Comparison of ENCODE assay signal across 8 cellular contexts in genomic region chr1:205631727-205632373, GRCh38. TPM values are rescaled to one million over a fixed set of nuclear protein-coding genes. Genes with fewer than 3 reads are reported as not detected.
DNase-seq lines count a peak whose midpoint lies in the region; ATAC-seq and TF ChIP-seq lines count a peak whose summit lies in the region.

Gene ELK4, minus strand, starts transcription at chr1:205632011. Its CDS starts 8,129 bp downstream, at chr1:205623882.

- WGBS in esophagus, 2 donors, result 0 to 1% methylated on average over 56 to 82 of the region's 82 CpGs

- peak within 1 kb of the TSS; percentile 81 for H2AFZ ChIP-seq in PC-9

- peaks cover 22% of the 10 kb centered on the region for H3K4me1 ChIP-seq in PC-9 (replicated peaks; ENCODE audit: insufficient read depth)
- no peaks in the 10 kb centered on the region for H3K4me1 ChIP-seq in esophagus (ENCODE audit: control insufficient read depth in 2 of 2, insufficient read depth in 2 of 2, low read length in 1 of 2)
- H3K4me1 ChIP-seq in muscle layer of colon (ENCODE audit: insufficient read depth, low read length), result peaks cover 23% of the 10 kb centered on the region

- H3K9me3 ChIP-seq in PC-9 (ENCODE audit: insufficient read depth, low read depth) (no peaks in the 10 kb centered on the region), esophagus (ENCODE audit: control insufficient read depth in 2 of 2, insufficient read depth in 1 of 2, low read depth in 1 of 2, low read length in 1 of 2) (no peaks in the 10 kb centered on the region), muscle layer of colon (ENCODE audit: low read length) (no peaks in the 10 kb centered on the region)

- H3K27ac ChIP-seq in PC-9 (peak within 1 kb of the TSS; percentile 84), esophagus (ENCODE audit: low read depth in 2 of 2, low read length in 1 of 2) (peak within 1 kb of the TSS; percentile 97 to 98), muscle layer of colon (ENCODE audit: low read depth, low read length) (peak within 1 kb of the TSS; percentile 84)

- CTCF ChIA-PET in PC-9 (lab: Charles Lee), result interaction anchor here (0.6 to 1.1 kb wide), 7 partner anchors 24 to 244 kb away, joined by 3 to 14 read pairs (median 3); no protein-coding TSS in a partner anchor

- H3K36me3 Mint-ChIP-seq in activated T-cell treated with anti-CD3 and anti-CD28 coated beads, Interleukin-2, amount 50 U/mL, for 24 hours (ENCODE audit: low read depth), result peaks cover 33% of the 10 kb centered on the region

- peak; percentile 63 for TF ChIP-seq CTCF in PC-9 (conservative IDR thresholded peaks at IDR 0.05)

- H3K36me3 ChIP-seq in PC-9 (ENCODE audit: low read depth), result peaks cover 5% of the 10 kb centered on the region; the same call in 1 of the 2 replicates
- H3K36me3 ChIP-seq in esophagus (ENCODE audit: control insufficient read depth in 2 of 2, insufficient read depth in 2 of 2, low read length in 1 of 2), result no peaks in the 10 kb centered on the region
- no peaks in the 10 kb centered on the region for H3K36me3 ChIP-seq in muscle layer of colon (ENCODE audit: insufficient read depth, low read length)

- in situ Hi-C loops in KBM-7 (cut with MboI; ENCODE audit: low pct_unique_long_range_greater_than_20kb, low sequenced_read_pairs), result no loop called here

- DNase-seq in DMS53 (lab: John Stamatoyannopoulos, UW) (peak; percentile 100), KBM-7 (peak; percentile 98), PC-9 (peak; percentile 90 to 98)
- peak; percentile 100 for DNase-seq in activated T-cell treated with anti-CD3 and anti-CD28 coated beads, Interleukin-2, amount 50 U/mL, for 24 hours
- peak; percentile 100 for DNase-seq in stimulated activated CD8-positive, alpha-beta memory T cell treated with anti-CD3 and anti-CD28 coated beads, Interleukin-7, amount 100 ng/mL, for 24 hours (ENCODE audit: low read depth)

- peak within 1 kb of the TSS; percentile 98 for H3K27ac Mint-ChIP-seq in activated T-cell treated with anti-CD3 and anti-CD28 coated beads, Interleukin-2, amount 50 U/mL, for 24 hours

- H3F3A ChIP-seq in PC-9 (ENCODE audit: insufficient read depth, low read depth), result peaks cover 44% of the 10 kb centered on the region

- peaks cover 41% of the 10 kb centered on the region for H3K4me1 Mint-ChIP-seq in activated T-cell treated with anti-CD3 and anti-CD28 coated beads, Interleukin-2, amount 50 U/mL, for 24 hours (ENCODE audit: low read depth)

- peaks cover 41% of the 10 kb centered on the region for H3K79me2 ChIP-seq in PC-9 (ENCODE audit: low read depth)

- POLR2A ChIA-PET in PC-9 (lab: Charles Lee; ENCODE audit: unreplicated experiment), result interaction anchor here (0.6 to 1.0 kb wide), 9 partner anchors 28 to 138 kb away, joined by 3 to 11 read pairs (median 5); partner anchors contain the start of gene CDK18

- ATAC-seq in GM21619 (IDR thresholded peaks at IDR 0.05; ENCODE audit: unreplicated experiment), result peak; percentile 78

- intact Hi-C loops in PC-9 (cut with micrococcal nuclease; ENCODE audit: unreplicated experiment), result loop anchor here (1.0 kb wide), 1 partner anchor 40 kb away; no protein-coding TSS in a partner anchor

- no peaks in the 10 kb centered on the region for H3K9me3 Mint-ChIP-seq in activated T-cell treated with anti-CD3 and anti-CD28 coated beads, Interleukin-2, amount 50 U/mL, for 24 hours

- BruUV-seq in PC-9 (replicated peaks; lab: Mats Ljungman, UMichigan), result TSS peak; percentile 88

- H3K4me3 Mint-ChIP-seq in activated T-cell treated with anti-CD3 and anti-CD28 coated beads, Interleukin-2, amount 50 U/mL, for 24 hours, result peak within 1 kb of the TSS; percentile 83

- peak within 1 kb of the TSS; percentile 79 for H3K9ac ChIP-seq in muscle layer of colon (ENCODE audit: low read length)

- peak within 1 kb of the TSS; percentile 93 for H3K4me2 ChIP-seq in PC-9

- H3K4me3 ChIP-seq in PC-9 (peak within 1 kb of the TSS; percentile 92), esophagus (ENCODE audit: low read depth in 1 of 2, low read length in 2 of 2) (peak within 1 kb of the TSS; percentile 83 to 92), muscle layer of colon (ENCODE audit: low read depth in 1 of 2, low read length in 2 of 2) (peak within 1 kb of the TSS; percentile 89 to 94)

- no peaks in the 10 kb centered on the region for H3K9me2 ChIP-seq in PC-9 (ENCODE audit: insufficient read depth)

- H3K27me3 ChIP-seq in PC-9 (ENCODE audit: insufficient read depth, low read depth) (no peaks in the 10 kb centered on the region), esophagus (ENCODE audit: control insufficient read depth in 1 of 2, insufficient read depth in 2 of 2, low read length in 2 of 2) (no peaks in the 10 kb centered on the region), muscle layer of colon (ENCODE audit: control insufficient read depth in 1 of 2, insufficient read depth in 2 of 2, low read length in 2 of 2) (no peaks in the 10 kb centered on the region)

- no peaks in the 10 kb centered on the region for H3K27me3 Mint-ChIP-seq in activated T-cell treated with anti-CD3 and anti-CD28 coated beads, Interleukin-2, amount 50 U/mL, for 24 hours

- peaks cover 19% of the 10 kb centered on the region for H4K20me1 ChIP-seq in PC-9 (ENCODE audit: insufficient read depth)

RNA-seq across cellular contexts. Expression of gene ELK4, which starts in this region (rescaled TPM):
- 40.3 and 48.1 TPM in 2 replicates for total RNA-seq in PC-9 (2021)
- polyA plus RNA-seq in esophagus, result 1 to 10 TPM; 4.0 to 4.2 TPM

Comparison
In these comparisons a context has a peak if more than half of its experiments do, and no peak if none do; other contexts are left out.
1. Peak in every context shown above with its lines: DNase-seq, ATAC-seq, H3K4me3 ChIP-seq and H3K27ac ChIP-seq.